1 cellular context compared by ENCODE assay signal in genomic region chr9:70563437-70564204, GRCh38.
TF ChIP-seq lines count a peak whose summit lies in the region.

No MANE protein-coding gene starts in this region.

TF ChIP-seq in GM12878, 131 proteins besides CTCF, POLR2A, EP300 and RAD21 (continued from another document and continues in another):
- no peak for TF ChIP-seq SUPT20H (IDR thresholded peaks at IDR 0.05; ENCODE audit: borderline replicate concordance, control insufficient read depth, low read depth, low read length)
- no peak for TF ChIP-seq SMAD1 (IDR thresholded peaks at IDR 0.05; ENCODE audit: low read depth, partially characterized antibody)
- no peak for TF ChIP-seq ZSCAN29 (IDR thresholded peaks at IDR 0.05)
- no peak for TF ChIP-seq NR2F1 (conservative IDR thresholded peaks at IDR 0.05)
- no peak for TF ChIP-seq LARP7 (IDR thresholded peaks at IDR 0.05)
- TF ChIP-seq CHD2 (IDR thresholded peaks at IDR 0.05; ENCODE audit: borderline replicate concordance, low read depth, low read length) = peak; percentile 26; the same call in 1 of the 2 replicates
- no peak for TF ChIP-seq ESRRA (IDR thresholded peaks at IDR 0.05; ENCODE audit: low read length)
- TF ChIP-seq, protein P1, sequence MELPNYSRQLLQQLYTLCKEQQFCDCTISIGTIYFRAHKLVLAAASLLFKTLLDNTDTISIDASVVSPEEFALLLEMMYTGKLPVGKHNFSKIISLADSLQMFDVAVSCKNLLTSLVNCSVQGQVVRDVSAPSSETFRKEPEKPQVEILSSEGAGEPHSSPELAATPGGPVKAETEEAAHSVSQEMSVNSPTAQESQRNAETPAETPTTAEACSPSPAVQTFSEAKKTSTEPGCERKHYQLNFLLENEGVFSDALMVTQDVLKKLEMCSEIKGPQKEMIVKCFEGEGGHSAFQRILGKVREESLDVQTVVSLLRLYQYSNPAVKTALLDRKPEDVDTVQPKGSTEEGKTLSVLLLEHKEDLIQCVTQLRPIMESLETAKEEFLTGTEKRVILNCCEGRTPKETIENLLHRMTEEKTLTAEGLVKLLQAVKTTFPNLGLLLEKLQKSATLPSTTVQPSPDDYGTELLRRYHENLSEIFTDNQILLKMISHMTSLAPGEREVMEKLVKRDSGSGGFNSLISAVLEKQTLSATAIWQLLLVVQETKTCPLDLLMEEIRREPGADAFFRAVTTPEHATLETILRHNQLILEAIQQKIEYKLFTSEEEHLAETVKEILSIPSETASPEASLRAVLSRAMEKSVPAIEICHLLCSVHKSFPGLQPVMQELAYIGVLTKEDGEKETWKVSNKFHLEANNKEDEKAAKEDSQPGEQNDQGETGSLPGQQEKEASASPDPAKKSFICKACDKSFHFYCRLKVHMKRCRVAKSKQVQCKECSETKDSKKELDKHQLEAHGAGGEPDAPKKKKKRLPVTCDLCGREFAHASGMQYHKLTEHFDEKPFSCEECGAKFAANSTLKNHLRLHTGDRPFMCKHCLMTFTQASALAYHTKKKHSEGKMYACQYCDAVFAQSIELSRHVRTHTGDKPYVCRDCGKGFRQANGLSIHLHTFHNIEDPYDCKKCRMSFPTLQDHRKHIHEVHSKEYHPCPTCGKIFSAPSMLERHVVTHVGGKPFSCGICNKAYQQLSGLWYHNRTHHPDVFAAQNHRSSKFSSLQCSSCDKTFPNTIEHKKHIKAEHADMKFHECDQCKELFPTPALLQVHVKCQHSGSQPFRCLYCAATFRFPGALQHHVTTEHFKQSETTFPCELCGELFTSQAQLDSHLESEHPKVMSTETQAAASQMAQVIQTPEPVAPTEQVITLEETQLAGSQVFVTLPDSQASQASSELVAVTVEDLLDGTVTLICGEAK (IDR thresholded peaks at IDR 0.05; ENCODE audit: borderline replicate concordance) = peak; percentile 44; the same call in 1 of the 2 replicates
- TF ChIP-seq KLF5 (IDR thresholded peaks at IDR 0.05; ENCODE audit: partially characterized antibody) = no peak
- peak; percentile 100 for TF ChIP-seq RUNX3 (IDR thresholded peaks at IDR 0.05; ENCODE audit: low read length)
- TF ChIP-seq, protein P2, sequence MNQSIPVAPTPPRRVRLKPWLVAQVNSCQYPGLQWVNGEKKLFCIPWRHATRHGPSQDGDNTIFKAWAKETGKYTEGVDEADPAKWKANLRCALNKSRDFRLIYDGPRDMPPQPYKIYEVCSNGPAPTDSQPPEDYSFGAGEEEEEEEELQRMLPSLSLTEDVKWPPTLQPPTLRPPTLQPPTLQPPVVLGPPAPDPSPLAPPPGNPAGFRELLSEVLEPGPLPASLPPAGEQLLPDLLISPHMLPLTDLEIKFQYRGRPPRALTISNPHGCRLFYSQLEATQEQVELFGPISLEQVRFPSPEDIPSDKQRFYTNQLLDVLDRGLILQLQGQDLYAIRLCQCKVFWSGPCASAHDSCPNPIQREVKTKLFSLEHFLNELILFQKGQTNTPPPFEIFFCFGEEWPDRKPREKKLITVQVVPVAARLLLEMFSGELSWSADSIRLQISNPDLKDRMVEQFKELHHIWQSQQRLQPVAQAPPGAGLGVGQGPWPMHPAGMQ (IDR thresholded peaks at IDR 0.05; ENCODE audit: borderline replicate concordance) = no peak
- TF ChIP-seq E2F4 (IDR thresholded peaks at IDR 0.05; ENCODE audit: low read depth, low read length) = no peak
- TF ChIP-seq PML (IDR thresholded peaks at IDR 0.05; ENCODE audit: low read length) = peak; percentile 55; the same call in 1 of the 2 replicates
- no peak for TF ChIP-seq BRCA1 (IDR thresholded peaks at IDR 0.05; ENCODE audit: low read depth, low read length)
- TF ChIP-seq EGR1 (IDR thresholded peaks at IDR 0.05; ENCODE audit: borderline replicate concordance in 1 of 2, low read depth in 2 of 2, low read length in 2 of 2) = peak in 1 of 2 experiments; percentile 38; a peak in 1 of 3 replicates
- no peak for TF ChIP-seq RFX5 (IDR thresholded peaks at IDR 0.05; ENCODE audit: low read depth, low read length)
- TF ChIP-seq, protein P3, sequence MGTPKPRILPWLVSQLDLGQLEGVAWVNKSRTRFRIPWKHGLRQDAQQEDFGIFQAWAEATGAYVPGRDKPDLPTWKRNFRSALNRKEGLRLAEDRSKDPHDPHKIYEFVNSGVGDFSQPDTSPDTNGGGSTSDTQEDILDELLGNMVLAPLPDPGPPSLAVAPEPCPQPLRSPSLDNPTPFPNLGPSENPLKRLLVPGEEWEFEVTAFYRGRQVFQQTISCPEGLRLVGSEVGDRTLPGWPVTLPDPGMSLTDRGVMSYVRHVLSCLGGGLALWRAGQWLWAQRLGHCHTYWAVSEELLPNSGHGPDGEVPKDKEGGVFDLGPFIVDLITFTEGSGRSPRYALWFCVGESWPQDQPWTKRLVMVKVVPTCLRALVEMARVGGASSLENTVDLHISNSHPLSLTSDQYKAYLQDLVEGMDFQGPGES (IDR thresholded peaks at IDR 0.05) = no peak
- TF ChIP-seq SMARCA5 (IDR thresholded peaks at IDR 0.05) = no peak
- peak in 1 of 2 experiments; percentile 67; a peak in 1 of 4 replicates for TF ChIP-seq SRF (IDR thresholded peaks at IDR 0.05; ENCODE audit: low read depth in 2 of 2, low read length in 2 of 2)
- no peak for TF ChIP-seq KAT2A (conservative IDR thresholded peaks at IDR 0.05; ENCODE audit: control insufficient read depth, low read depth, low read length)
- no peak for TF ChIP-seq WRNIP1 (IDR thresholded peaks at IDR 0.05; ENCODE audit: borderline replicate concordance, low read depth, low read length)
- TF ChIP-seq BCL3 (IDR thresholded peaks at IDR 0.05; ENCODE audit: borderline replicate concordance, insufficient read depth, low read depth, low read length, poor library complexity, severe bottlenecking) = peak; percentile 70
- TF ChIP-seq BHLHE40 (IDR thresholded peaks at IDR 0.05; ENCODE audit: borderline replicate concordance in 1 of 2, low read depth in 2 of 2, low read length in 1 of 2) = peak; percentile 88 to 89
- TF ChIP-seq ZNF24 (IDR thresholded peaks at IDR 0.05) = peak; percentile 76; the same call in 1 of the 2 replicates
- TF ChIP-seq JUNB (IDR thresholded peaks at IDR 0.05) = peak; percentile 98
- no peak for TF ChIP-seq ZNF622 (IDR thresholded peaks at IDR 0.05)
- no peak for TF ChIP-seq FOXK2 (IDR thresholded peaks at IDR 0.05)
- TF ChIP-seq, protein P4, sequence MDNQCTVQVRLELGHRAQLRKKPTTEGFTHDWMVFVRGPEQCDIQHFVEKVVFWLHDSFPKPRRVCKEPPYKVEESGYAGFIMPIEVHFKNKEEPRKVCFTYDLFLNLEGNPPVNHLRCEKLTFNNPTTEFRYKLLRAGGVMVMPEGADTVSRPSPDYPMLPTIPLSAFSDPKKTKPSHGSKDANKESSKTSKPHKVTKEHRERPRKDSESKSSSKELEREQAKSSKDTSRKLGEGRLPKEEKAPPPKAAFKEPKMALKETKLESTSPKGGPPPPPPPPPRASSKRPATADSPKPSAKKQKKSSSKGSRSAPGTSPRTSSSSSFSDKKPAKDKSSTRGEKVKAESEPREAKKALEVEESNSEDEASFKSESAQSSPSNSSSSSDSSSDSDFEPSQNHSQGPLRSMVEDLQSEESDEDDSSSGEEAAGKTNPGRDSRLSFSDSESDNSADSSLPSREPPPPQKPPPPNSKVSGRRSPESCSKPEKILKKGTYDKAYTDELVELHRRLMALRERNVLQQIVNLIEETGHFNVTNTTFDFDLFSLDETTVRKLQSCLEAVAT (IDR thresholded peaks at IDR 0.05) = peak; percentile 90
- TF ChIP-seq SIX5 (IDR thresholded peaks at IDR 0.05; ENCODE audit: low read depth, low read length, severe bottlenecking) = no peak
- TF ChIP-seq ZBED1 (IDR thresholded peaks at IDR 0.05; ENCODE audit: borderline replicate concordance) = peak; percentile 88
- peak; percentile 23 for TF ChIP-seq MEF2B (IDR thresholded peaks at IDR 0.05; ENCODE audit: partially characterized antibody, poor library complexity, severe bottlenecking)
- TF ChIP-seq, protein P5, sequence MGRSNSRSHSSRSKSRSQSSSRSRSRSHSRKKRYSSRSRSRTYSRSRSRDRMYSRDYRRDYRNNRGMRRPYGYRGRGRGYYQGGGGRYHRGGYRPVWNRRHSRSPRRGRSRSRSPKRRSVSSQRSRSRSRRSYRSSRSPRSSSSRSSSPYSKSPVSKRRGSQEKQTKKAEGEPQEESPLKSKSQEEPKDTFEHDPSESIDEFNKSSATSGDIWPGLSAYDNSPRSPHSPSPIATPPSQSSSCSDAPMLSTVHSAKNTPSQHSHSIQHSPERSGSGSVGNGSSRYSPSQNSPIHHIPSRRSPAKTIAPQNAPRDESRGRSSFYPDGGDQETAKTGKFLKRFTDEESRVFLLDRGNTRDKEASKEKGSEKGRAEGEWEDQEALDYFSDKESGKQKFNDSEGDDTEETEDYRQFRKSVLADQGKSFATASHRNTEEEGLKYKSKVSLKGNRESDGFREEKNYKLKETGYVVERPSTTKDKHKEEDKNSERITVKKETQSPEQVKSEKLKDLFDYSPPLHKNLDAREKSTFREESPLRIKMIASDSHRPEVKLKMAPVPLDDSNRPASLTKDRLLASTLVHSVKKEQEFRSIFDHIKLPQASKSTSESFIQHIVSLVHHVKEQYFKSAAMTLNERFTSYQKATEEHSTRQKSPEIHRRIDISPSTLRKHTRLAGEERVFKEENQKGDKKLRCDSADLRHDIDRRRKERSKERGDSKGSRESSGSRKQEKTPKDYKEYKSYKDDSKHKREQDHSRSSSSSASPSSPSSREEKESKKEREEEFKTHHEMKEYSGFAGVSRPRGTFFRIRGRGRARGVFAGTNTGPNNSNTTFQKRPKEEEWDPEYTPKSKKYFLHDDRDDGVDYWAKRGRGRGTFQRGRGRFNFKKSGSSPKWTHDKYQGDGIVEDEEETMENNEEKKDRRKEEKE (IDR thresholded peaks at IDR 0.05) = no peak
- no peak for TF ChIP-seq E2F8 (IDR thresholded peaks at IDR 0.05; ENCODE audit: low read depth, partially characterized antibody)
- TF ChIP-seq, protein P6, sequence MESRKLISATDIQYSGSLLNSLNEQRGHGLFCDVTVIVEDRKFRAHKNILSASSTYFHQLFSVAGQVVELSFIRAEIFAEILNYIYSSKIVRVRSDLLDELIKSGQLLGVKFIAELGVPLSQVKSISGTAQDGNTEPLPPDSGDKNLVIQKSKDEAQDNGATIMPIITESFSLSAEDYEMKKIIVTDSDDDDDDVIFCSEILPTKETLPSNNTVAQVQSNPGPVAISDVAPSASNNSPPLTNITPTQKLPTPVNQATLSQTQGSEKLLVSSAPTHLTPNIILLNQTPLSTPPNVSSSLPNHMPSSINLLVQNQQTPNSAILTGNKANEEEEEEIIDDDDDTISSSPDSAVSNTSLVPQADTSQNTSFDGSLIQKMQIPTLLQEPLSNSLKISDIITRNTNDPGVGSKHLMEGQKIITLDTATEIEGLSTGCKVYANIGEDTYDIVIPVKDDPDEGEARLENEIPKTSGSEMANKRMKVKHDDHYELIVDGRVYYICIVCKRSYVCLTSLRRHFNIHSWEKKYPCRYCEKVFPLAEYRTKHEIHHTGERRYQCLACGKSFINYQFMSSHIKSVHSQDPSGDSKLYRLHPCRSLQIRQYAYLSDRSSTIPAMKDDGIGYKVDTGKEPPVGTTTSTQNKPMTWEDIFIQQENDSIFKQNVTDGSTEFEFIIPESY (IDR thresholded peaks at IDR 0.05) = no peak
- TF ChIP-seq MYB (IDR thresholded peaks at IDR 0.05; ENCODE audit: borderline replicate concordance, low read depth, low read length) = no peak
- peak in 1 of 2 experiments; percentile 99; a peak in 2 of 4 replicates for TF ChIP-seq ETV6 (conservative IDR thresholded peaks at IDR 0.05 in 1 of 2, IDR thresholded peaks at IDR 0.05 in 1 of 2; ENCODE audit: borderline replicate concordance in 1 of 2, low read depth in 1 of 2)
- TF ChIP-seq POU2F2 (IDR thresholded peaks at IDR 0.05; ENCODE audit: borderline replicate concordance, low read depth, low read length) = peak; percentile 93; the same call in 2 of the 3 replicates
- no peak for TF ChIP-seq RELA (IDR thresholded peaks at IDR 0.05; ENCODE audit: borderline replicate concordance, partially characterized antibody)
- no peak for TF ChIP-seq MYC (IDR thresholded peaks at IDR 0.05; ENCODE audit: insufficient read depth, insufficient read length, insufficient replicate concordance, low read length, severe bottlenecking)
